ENCODE assay signal across 33 cellular contexts in the genomic region with DNA sequence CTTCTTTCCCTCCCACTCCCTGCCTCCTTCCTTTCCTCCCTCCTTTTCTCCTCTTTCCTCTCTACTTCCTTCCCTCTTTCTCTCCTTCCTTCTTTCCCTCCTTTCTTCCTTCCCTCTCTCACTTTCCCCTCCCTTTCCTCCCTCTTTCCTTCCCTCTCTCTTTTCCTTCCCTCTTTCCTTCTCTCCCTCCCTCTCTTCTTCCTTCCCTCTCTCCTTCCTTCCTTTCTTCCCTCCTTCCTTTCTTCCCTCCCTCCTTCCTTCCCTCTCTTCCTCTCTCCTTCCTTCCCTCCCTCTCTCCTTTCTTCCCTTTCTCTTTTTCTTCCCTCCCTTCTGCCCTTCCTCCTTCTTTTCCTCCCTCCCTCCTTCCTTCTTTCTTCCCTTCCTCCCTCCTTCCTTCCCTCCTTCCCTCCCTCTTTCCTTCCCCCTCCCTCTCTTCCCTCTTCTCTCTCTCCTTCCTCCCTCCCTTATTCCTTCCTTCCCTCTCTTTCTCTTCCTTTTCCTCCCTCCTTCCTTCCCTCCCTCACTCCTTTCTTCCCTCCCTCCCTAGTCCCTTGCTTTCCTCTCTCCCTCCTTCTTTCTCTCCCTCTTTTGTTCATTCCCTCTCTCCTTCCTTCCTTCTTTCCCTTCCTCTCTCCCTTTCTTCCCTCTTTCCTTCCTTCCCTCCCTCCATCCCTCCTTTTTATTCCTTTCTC.
DNase-seq lines count a peak whose midpoint lies in the region; ATAC-seq, FAIRE-seq and TF ChIP-seq lines count a peak whose summit lies in the region.
"Had no signal": no experiment of that assay in that cellular context is flagged by ENCODE, and none has a peak within 500 bp of the region (broad histone marks: within the 10 kb centered on the region; RNA-seq: fewer than 3 reads in every experiment).

No MANE protein-coding gene starts in this region.

- H3K9me3 ChIP-seq in HepG2 (ENCODE audit: low read length): peaks cover 52% of the 10 kb centered on the region
- no peaks in the 10 kb centered on the region for H3K9me3 ChIP-seq in right lobe of liver
- no peaks in the 10 kb centered on the region; the same call in 1 of the 2 replicates for H3K9me3 ChIP-seq in HEK293 (ENCODE audit: control insufficient read depth, insufficient read depth, low read depth, low read length)
- H3K9me3 ChIP-seq in K562 (replicated peaks; ENCODE audit: control insufficient read depth, insufficient read depth, low read depth, low read length): no peaks in the 10 kb centered on the region
- H3K9me3 ChIP-seq: BE2C; BLaER1; BLaER1 treated with 17β-estradiol and CSF1 and Interleukin-3, amounts not matched to agents 10 nM and 100 nM had no signal

- no peaks in the 10 kb centered on the region for H3K79me2 ChIP-seq in HepG2 (ENCODE audit: insufficient read depth, low read length)
- H3K79me2 ChIP-seq in K562 (ENCODE audit: control insufficient read depth, insufficient read depth, low read length): no peaks in the 10 kb centered on the region

- CTCF ChIA-PET in HepG2 (lab: Yijun Ruan, JAX; ENCODE audit: low intra/inter-chr PET ratio, low total read pairs): no interaction called here
- CTCF ChIA-PET in HEK293 (lab: Yijun Ruan, JAX): interaction anchor here (0.6 to 1.7 kb wide), 3 partner anchors 10 to 1525 kb away, joined by 4 to 7 read pairs (median 6); no protein-coding TSS in a partner anchor
- CTCF ChIA-PET in K562 (lab: Yijun Ruan, JAX; ENCODE audit: low intra/inter-chr PET ratio): no interaction called here

- TF ChIP-seq CTCF in HepG2 (CRISPR knock-in tag; IDR thresholded peaks at IDR 0.05) (no peak), right lobe of liver (IDR thresholded peaks at IDR 0.05) (no peak), HEK293 (tag by site-specific recombination; IDR thresholded peaks at IDR 0.05) (no peak), K562 (IDR thresholded peaks at IDR 0.05 in 2 of 3, conservative IDR thresholded peaks at IDR 0.05 in 1 of 3; ENCODE audit: insufficient read depth in 2 of 3, low read depth in 1 of 3, low read length in 3 of 3) (no peak)

- POLR2A ChIA-PET in HepG2 (lab: Yijun Ruan, JAX) (no interaction called here), HEK293 (lab: Yijun Ruan, JAX) (interaction anchor here (0.5 kb wide), 1 partner anchor 18 kb away, joined by 3 read pairs; no protein-coding TSS in a partner anchor), K562 (lab: Yijun Ruan, JAX) (no interaction called here)

- H3K4me1 ChIP-seq in HepG2 (ENCODE audit: insufficient read depth, low read length): peaks cover 56% of the 10 kb centered on the region
- no peaks in the 10 kb centered on the region for H3K4me1 ChIP-seq in right lobe of liver
- H3K4me1 ChIP-seq in HEK293 (ENCODE audit: control insufficient read depth, insufficient read depth, low read length): no peaks in the 10 kb centered on the region
- H3K4me1 ChIP-seq in K562 (replicated peaks in 1 of 2; ENCODE audit: control insufficient read depth in 2 of 2, insufficient read depth in 2 of 2, low read length in 2 of 2): no peaks in the 10 kb centered on the region
- H3K4me1 ChIP-seq: A549; BE2C; BLaER1; BLaER1 treated with 17β-estradiol and CSF1 and Interleukin-3, amounts not matched to agents 10 nM and 100 nM; Caco-2 had no signal

- no peak overlapping the region for H3K9ac ChIP-seq in HepG2 (ENCODE audit: insufficient read depth, low read depth, low read length)
- H3K9ac ChIP-seq in K562 (ENCODE audit: insufficient read depth in 1 of 2, low read depth in 2 of 2, low read length in 2 of 2): no peak overlapping the region
- H3K9ac ChIP-seq: BLaER1; BLaER1 treated with 17β-estradiol and CSF1 and Interleukin-3, amounts not matched to agents 10 nM and 100 nM had no signal

- TF ChIP-seq EP300 in HepG2 (IDR thresholded peaks at IDR 0.05; ENCODE audit: low read depth in 2 of 2, low read length in 2 of 2) (no peak), HepG2 (CRISPR knock-in tag; IDR thresholded peaks at IDR 0.05; ENCODE audit: borderline replicate concordance) (no peak), K562 (IDR thresholded peaks at IDR 0.05; ENCODE audit: low read length) (no peak)

- H3K36me3 ChIP-seq in HepG2 (replicated peaks in 1 of 2; ENCODE audit: control insufficient read depth in 1 of 2, insufficient read depth in 2 of 2, low read length in 2 of 2): no peaks in the 10 kb centered on the region
- no peaks in the 10 kb centered on the region for H3K36me3 ChIP-seq in right lobe of liver
- H3K36me3 ChIP-seq in HEK293 (ENCODE audit: control insufficient read depth in 2 of 2, insufficient read depth in 1 of 2, low read length in 2 of 2): no peaks in the 10 kb centered on the region
- H3K36me3 ChIP-seq in K562 (ENCODE audit: control insufficient read depth, insufficient read depth, low read length): no peaks in the 10 kb centered on the region
- H3K36me3 ChIP-seq: BE2C; BLaER1; BLaER1 treated with 17β-estradiol and CSF1 and Interleukin-3, amounts not matched to agents 10 nM and 100 nM had no signal

- TF ChIP-seq RAD21 in HepG2 (CRISPR knock-in tag; IDR thresholded peaks at IDR 0.05) (no peak), K562 (CRISPR knock-in tag; conservative IDR thresholded peaks at IDR 0.05 in 1 of 2, IDR thresholded peaks at IDR 0.05 in 1 of 2) (no peak)

- TF ChIP-seq POLR2A in HepG2 (IDR thresholded peaks at IDR 0.05; ENCODE audit: insufficient read depth in 1 of 2, low read depth in 2 of 2, low read length in 2 of 2): no peak
- TF ChIP-seq POLR2A in right lobe of liver (IDR thresholded peaks at IDR 0.05): no peak
- no peak for TF ChIP-seq POLR2A in K562 (conservative IDR thresholded peaks at IDR 0.05)

- H3K9me1 ChIP-seq in K562 (ENCODE audit: control insufficient read depth, insufficient read depth, low read length): no peaks in the 10 kb centered on the region

- in situ Hi-C loops in HepG2 (cut with HindIII; ENCODE audit: extremely low pct_ligation_motif_present, low pct_unique_long_range_greater_than_20kb): no loop called here
- in situ Hi-C loops in K562 (cut with MboI): no loop called here

- H2AFZ ChIP-seq in HepG2 (ENCODE audit: low read length): no peak overlapping the region
- H2AFZ ChIP-seq in K562 (ENCODE audit: low read depth, low read length): no peak overlapping the region

- H3K27me3 ChIP-seq in HepG2 (ENCODE audit: control insufficient read depth in 1 of 2, insufficient read depth in 2 of 2, low read length in 2 of 2) (no peaks in the 10 kb centered on the region), right lobe of liver (no peaks in the 10 kb centered on the region), K562 (ENCODE audit: control insufficient read depth in 2 of 2, insufficient read depth in 2 of 2, low read length in 2 of 2) (peaks cover 2 to 5% of the 10 kb centered on the region in 2 experiments; a peak in 2 of 5 replicates)
- H3K27me3 ChIP-seq: BE2C; BLaER1; BLaER1 treated with 17β-estradiol and CSF1 and Interleukin-3, amounts not matched to agents 10 nM and 100 nM had no signal

- intact Hi-C loops in HepG2 (cut with micrococcal nuclease; ENCODE audit: unreplicated experiment) (no loop called here), right lobe of liver (cut with DNase I) (no loop called here), K562 (cut with micrococcal nuclease) (no loop called here)

- DNase-seq in HepG2 (ENCODE audit: low spot score) (no peak), right lobe of liver (no peak), K562 (ENCODE audit: extremely low read depth in 1 of 4, low spot score in 3 of 4) (no peak), NCI-H2171 treated with DMSO at 0.1 percent for 48 hours (lab: John Stamatoyannopoulos, UW) (no peak)
- DNase-seq: 8988T; ACHN; AML-193; BE2C; C1 segment of cervical spinal cord; Caco-2; Calu3; CD4-positive, alpha-beta memory T cell; CD4-positive, alpha-beta T cell; CD4-positive, CD25-positive, alpha-beta regulatory T cell; CD8-positive, alpha-beta memory T cell; CD8-positive, alpha-beta T cell; COR-L47; DMS 273 treated with DMSO at 0.1 percent for 48 hours; DMS153; DMS53; DMS79; DMS79 treated with DMSO at 0.1 percent for 48 hours; DND-41; EL had no signal

- H3K27ac ChIP-seq in HepG2 (ENCODE audit: extremely low read length, insufficient read depth, low read length): no peak overlapping the region
- no peak overlapping the region for H3K27ac ChIP-seq in right lobe of liver
- H3K27ac ChIP-seq in HEK293 (ENCODE audit: extremely low read depth, low read depth, low read length): no peak overlapping the region
- no peak overlapping the region for H3K27ac ChIP-seq in K562 (ENCODE audit: extremely low read depth, low read depth, low read length)
- H3K27ac ChIP-seq: 22Rv1; A549; BLaER1; BLaER1 treated with 17β-estradiol and CSF1 and Interleukin-3, amounts not matched to agents 10 nM and 100 nM; C4-2B had no signal

- FAIRE-seq in HepG2 (lab: Jason Lieb, UNC): no peak
- no peak for FAIRE-seq in K562 (lab: Jason Lieb, UNC)
- FAIRE-seq: A204.1, A549, D721Med had no signal

- H4K20me1 ChIP-seq in HepG2 (ENCODE audit: insufficient read depth, low read length) (no peaks in the 10 kb centered on the region), K562 (replicated peaks; ENCODE audit: control insufficient read depth, insufficient read depth, low read length) (no peaks in the 10 kb centered on the region)
- H4K20me1 ChIP-seq: BLaER1; BLaER1 treated with 17β-estradiol and CSF1 and Interleukin-3, amounts not matched to agents 10 nM and 100 nM had no signal

- BruUV-seq in HepG2 (replicated peaks; lab: Mats Ljungman, UMichigan) (no TSS peak), K562 (replicated peaks; lab: Mats Ljungman, UMichigan) (no TSS peak)

- no peak overlapping the region for H3K4me3 ChIP-seq in HepG2 (replicated peaks in 1 of 3; ENCODE audit: insufficient read depth in 1 of 3, low read depth in 2 of 3, low read length in 3 of 3)
- H3K4me3 ChIP-seq in right lobe of liver: no peak overlapping the region
- H3K4me3 ChIP-seq in HEK293 (ENCODE audit: low read depth, low read length): no peak overlapping the region
- no peak overlapping the region for H3K4me3 ChIP-seq in K562
- H3K4me3 ChIP-seq: A549; BLaER1; BLaER1 treated with 17β-estradiol and CSF1 and Interleukin-3, amounts not matched to agents 10 nM and 100 nM had no signal

- no peak for ATAC-seq in HepG2
- ATAC-seq in right lobe of liver: no peak
- no peak for ATAC-seq in K562
- no peak for ATAC-seq in GM18511 (IDR thresholded peaks at IDR 0.05; ENCODE audit: unreplicated experiment)
- ATAC-seq: A549; CD8-positive, alpha-beta T cell had no signal

- H3K4me2 ChIP-seq in HepG2 (ENCODE audit: low read depth, low read length): no peak overlapping the region
- no peak overlapping the region for H3K4me2 ChIP-seq in K562 (ENCODE audit: insufficient read depth, low read length)
- H3K4me2 ChIP-seq: A549; BLaER1; BLaER1 treated with 17β-estradiol and CSF1 and Interleukin-3, amounts not matched to agents 10 nM and 100 nM had no signal

TF ChIP-seq in HEK293, 187 proteins besides CTCF, POLR2A, EP300 and RAD21 (continues in another document):
- TF ChIP-seq ZNF530 (tag by site-specific recombination; IDR thresholded peaks at IDR 0.05; ENCODE audit: low read depth) (peak; percentile 66; the same call in 1 of the 2 replicates), ZNF521 (tag by site-specific recombination; IDR thresholded peaks at IDR 0.05) (peak; percentile 82; the same call in 1 of the 2 replicates)
